Comparison of ENCODE assay signal across 17 cellular contexts in the genomic region with DNA sequence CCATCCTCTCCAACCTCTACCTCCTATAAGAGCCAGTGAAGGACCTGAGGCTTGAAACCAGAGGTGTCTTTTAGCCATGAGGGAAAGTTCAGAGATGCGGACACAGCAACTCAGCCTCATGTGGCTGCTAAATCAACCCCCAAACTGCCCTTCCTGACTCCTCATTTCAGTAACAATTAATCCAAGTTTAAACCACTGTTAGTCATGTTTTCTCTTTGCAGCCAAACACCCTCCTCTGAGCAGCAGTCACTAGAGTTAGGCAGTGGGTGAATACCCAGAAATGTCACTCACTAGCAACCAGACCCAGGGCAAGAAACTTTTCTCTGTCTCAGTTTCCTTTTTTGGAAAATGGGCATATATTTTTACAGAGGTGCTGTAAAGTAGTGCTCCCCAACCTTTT.
A peak's percentile ranks its signal among the peaks of the same experiment; 100 is the strongest.
DNase-seq lines count a peak whose midpoint lies in the region; ATAC-seq, FAIRE-seq and TF ChIP-seq lines count a peak whose summit lies in the region.
"Had no signal": no experiment of that assay in that cellular context is flagged by ENCODE, and none has a peak within 500 bp of the region (broad histone marks: within the 10 kb centered on the region; RNA-seq: fewer than 3 reads in every experiment).

No MANE protein-coding gene starts in this region.

- no peak for ATAC-seq in GM19023 (IDR thresholded peaks at IDR 0.05; ENCODE audit: unreplicated experiment)
- no peak for ATAC-seq in naive thymus-derived CD4-positive, alpha-beta T cell
- ATAC-seq: HCT116 had no signal

- H3K4me3 Mint-ChIP-seq in naive thymus-derived CD4-positive, alpha-beta T cell: no peak overlapping the region
- H3K4me3 Mint-ChIP-seq: activated naive CD8-positive, alpha-beta T cell had no signal

- intact Hi-C loops in esophagus muscularis mucosa (cut with DNase I) (no loop called here), transverse colon (cut with DNase I; ENCODE audit: low total_unique reads) (no loop called here)
- intact Hi-C loops in naive thymus-derived CD4-positive, alpha-beta T cell (cut with micrococcal nuclease): no loop called here

- WGBS in esophagus muscularis mucosa: 77% methylated on average over 1 of the region's 1 CpG
- 77% methylated on average over 1 of the region's 1 CpG; no CpG with 5 or more reads in 1 of the 2 donors for WGBS in transverse colon (ENCODE audit: low coverage in 1 of 2), 2 donors

- TF ChIP-seq CTCF in fibroblast of mammary gland (conservative IDR thresholded peaks at IDR 0.05; ENCODE audit: control insufficient read depth, insufficient read depth, low read depth, low read length): no peak
- TF ChIP-seq CTCF in esophagus muscularis mucosa (IDR thresholded peaks at IDR 0.05): no peak
- TF ChIP-seq CTCF in transverse colon (IDR thresholded peaks at IDR 0.05): no peak

- in situ Hi-C loops in transverse colon (cut with MboI; ENCODE audit: low pct_ligation_motif_present in 1 of 4, low pct_unique_long_range_greater_than_20kb in 1 of 4, low sequenced_read_pairs in 3 of 4): no loop called here

- no peaks in the 10 kb centered on the region for H3K36me3 Mint-ChIP-seq in naive thymus-derived CD4-positive, alpha-beta T cell
- H3K36me3 Mint-ChIP-seq: activated naive CD8-positive, alpha-beta T cell had no signal

- H3K9me3 Mint-ChIP-seq in naive thymus-derived CD4-positive, alpha-beta T cell: peaks cover 0 to 2% (median 0%) of the 10 kb centered on the region in 11 donors

- TF ChIP-seq POLR2A in esophagus muscularis mucosa (IDR thresholded peaks at IDR 0.05; ENCODE audit: low read depth) (no peak), transverse colon (IDR thresholded peaks at IDR 0.05) (no peak)

- H3K36me3 ChIP-seq in esophagus muscularis mucosa (no peaks in the 10 kb centered on the region), transverse colon (no peaks in the 10 kb centered on the region)
- no peaks in the 10 kb centered on the region for H3K36me3 ChIP-seq in naive thymus-derived CD4-positive, alpha-beta T cell (ENCODE audit: control insufficient read depth in 2 of 3, insufficient read depth in 3 of 3, low read length in 3 of 3)
- H3K36me3 ChIP-seq: breast epithelium, sigmoid colon, suprapubic skin had no signal

- H3K27me3 ChIP-seq in esophagus muscularis mucosa (peaks cover 0 to 21% (median 0%) of the 10 kb centered on the region in 4 donors), transverse colon (peaks cover 4% of the 10 kb centered on the region)
- H3K27me3 ChIP-seq in naive thymus-derived CD4-positive, alpha-beta T cell (ENCODE audit: control insufficient read depth in 2 of 2, insufficient read depth in 2 of 2, low read length in 2 of 2): no peaks in the 10 kb centered on the region
- H3K27me3 ChIP-seq: breast epithelium had no signal

- H3K27ac ChIP-seq in esophagus muscularis mucosa (replicated peaks in 1 of 4): no peak overlapping the region
- no peak overlapping the region for H3K27ac ChIP-seq in naive thymus-derived CD4-positive, alpha-beta T cell (ENCODE audit: low read depth, low read length)
- H3K27ac ChIP-seq in transverse colon: no peak overlapping the region
- H3K27ac ChIP-seq: breast epithelium, sigmoid colon, suprapubic skin had no signal

- H3K27me3 Mint-ChIP-seq in naive thymus-derived CD4-positive, alpha-beta T cell: peaks cover 0 to 5% (median 0%) of the 10 kb centered on the region in 5 donors
- H3K27me3 Mint-ChIP-seq: activated naive CD8-positive, alpha-beta T cell had no signal

- peak; percentile 64 for DNase-seq in AG08395 (ENCODE audit: low spot score)
- peak; percentile 58 for DNase-seq in GM03348 (ENCODE audit: low spot score)
- DNase-seq in RCC 7860 (ENCODE audit: low spot score): peak; percentile 44
- DNase-seq in fibroblast of mammary gland (ENCODE audit: low read depth): peak; percentile 88
- DNase-seq in esophagus muscularis mucosa (ENCODE audit: extremely low spot score): no peak
- no peak for DNase-seq in naive thymus-derived CD4-positive, alpha-beta T cell
- no peak for DNase-seq in transverse colon
- DNase-seq: activated CD4-positive, CD25-positive, alpha-beta regulatory T cell; COR-L47; sigmoid colon; stimulated activated CD4-positive, alpha-beta T cell treated with anti-CD3 and anti-CD28 coated beads, Interleukin-4, amount 100 ng/mL, for 4 hours; T-helper 1 cell had no signal

- H3K4me3 ChIP-seq in fibroblast of mammary gland (ENCODE audit: control insufficient read depth, low read depth, low read length) (no peak overlapping the region), esophagus muscularis mucosa (no peak overlapping the region), transverse colon (no peak overlapping the region)
- H3K4me3 ChIP-seq in naive thymus-derived CD4-positive, alpha-beta T cell (ENCODE audit: low read length): no peak overlapping the region
- H3K4me3 ChIP-seq: breast epithelium, sigmoid colon, suprapubic skin had no signal

- H3K4me1 Mint-ChIP-seq in naive thymus-derived CD4-positive, alpha-beta T cell: peaks cover 17 to 35% (median 26%) of the 10 kb centered on the region in 7 donors

- peak; percentile 69 for FAIRE-seq in RCC 7860 (lab: Jason Lieb, UNC)

- CTCF ChIA-PET in naive thymus-derived CD4-positive, alpha-beta T cell (lab: Charles Lee): interaction anchor here (0.5 kb wide), 2 partner anchors 110 to 204 kb away, joined by 3 read pairs; no protein-coding TSS in a partner anchor

- H3K27ac Mint-ChIP-seq in naive thymus-derived CD4-positive, alpha-beta T cell: no peak overlapping the region
- H3K27ac Mint-ChIP-seq: activated naive CD8-positive, alpha-beta T cell had no signal

- POLR2A ChIA-PET in naive thymus-derived CD4-positive, alpha-beta T cell (lab: Charles Lee): no interaction called here

- H3K9me3 ChIP-seq in esophagus muscularis mucosa: no peaks in the 10 kb centered on the region
- no peaks in the 10 kb centered on the region for H3K9me3 ChIP-seq in naive thymus-derived CD4-positive, alpha-beta T cell (ENCODE audit: control insufficient read depth in 2 of 3, low read length in 3 of 3)
- no peaks in the 10 kb centered on the region for H3K9me3 ChIP-seq in transverse colon
- H3K9me3 ChIP-seq: breast epithelium, sigmoid colon, suprapubic skin had no signal

- TF ChIP-seq EP300 in esophagus muscularis mucosa (IDR thresholded peaks at IDR 0.05) (no peak), transverse colon (IDR thresholded peaks at IDR 0.05; ENCODE audit: low read depth) (no peak)

- H3K4me1 ChIP-seq in esophagus muscularis mucosa (no peaks in the 10 kb centered on the region), transverse colon (no peaks in the 10 kb centered on the region)
- H3K4me1 ChIP-seq in naive thymus-derived CD4-positive, alpha-beta T cell (ENCODE audit: control insufficient read depth in 2 of 2, insufficient read depth in 2 of 2, low read length in 2 of 2): peaks cover 0 to 23% of the 10 kb centered on the region in 2 donors
- H3K4me1 ChIP-seq: breast epithelium, sigmoid colon had no signal

Comparison
In these comparisons a context has a peak if more than half of its experiments do, and no peak if none do; other contexts are left out.
1. DNase-seq: peak in AG08395 (single experiment), GM03348 (single experiment), RCC 7860 (single experiment) and fibroblast of mammary gland (single experiment); none in esophagus muscularis mucosa (single experiment), naive thymus-derived CD4-positive, alpha-beta T cell (0 of 9) and transverse colon (single experiment).